ENCODE assay signal across 27 cellular contexts in the genomic region with DNA sequence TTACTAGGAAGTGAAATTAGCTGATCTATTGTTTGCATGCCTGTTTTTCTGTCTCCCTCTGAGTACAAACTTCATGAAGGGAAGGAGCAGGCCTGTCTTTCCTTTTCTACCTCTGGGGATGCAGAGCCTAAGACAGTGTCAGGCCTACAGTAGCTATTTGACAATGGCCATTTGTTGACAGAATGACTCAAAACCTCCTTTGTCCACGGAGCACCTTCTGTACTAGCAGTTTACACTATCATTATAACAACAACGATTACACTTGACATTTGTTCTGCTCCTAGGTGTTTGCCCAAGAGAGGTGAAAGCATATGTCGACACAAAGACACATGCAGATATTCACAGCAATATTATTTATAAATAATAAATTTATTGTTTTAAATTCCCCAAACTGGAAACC.
"Had no signal": no experiment of that assay in that cellular context is flagged by ENCODE, and none has a peak within 500 bp of the region (broad histone marks: within the 10 kb centered on the region; RNA-seq: fewer than 3 reads in every experiment).

No MANE protein-coding gene starts in this region.

- H3K79me2 ChIP-seq: hepatocyte, parathyroid adenoma had no signal

- DNase-seq: colonic mucosa; dermis blood vessel endothelial cell; effector memory CD4-positive, alpha-beta T cell; foreskin keratinocyte; heart left ventricle; kidney; mesendoderm; midbrain; naive thymus-derived CD4-positive, alpha-beta T cell; stimulated activated CD4-positive, alpha-beta T cell treated with anti-CD3 and anti-CD28 coated beads, Interleukin-2, amount 100 ng/mL, for 24 hours; stimulated activated CD4-positive, alpha-beta T cell treated with anti-CD3 and anti-CD28 coated beads, Interleukin-4, amount 100 ng/mL, for 24 hours; stimulated activated naive CD8-positive, alpha-beta T cell treated with anti-CD3 and anti-CD28 coated beads, Interleukin-15, Interleukin-2, amounts not matched to agents 100 U/mL and 50 U/mL, for 24 hours; substantia nigra; testis; tibial artery had no signal

- H3K36me3 Mint-ChIP-seq: naive thymus-derived CD4-positive, alpha-beta T cell; neural progenitor cell; type B pancreatic cell had no signal

- H3K27ac ChIP-seq: colonic mucosa, esophagus muscularis mucosa, foreskin keratinocyte, gastroesophageal sphincter, hepatocyte, neural progenitor cell, parathyroid adenoma, testis, tibial artery had no signal

- H3K4me3 ChIP-seq: colonic mucosa, esophagus muscularis mucosa, gastroesophageal sphincter, heart left ventricle, hepatocyte, neural progenitor cell, testis, tibial artery had no signal

- FAIRE-seq: endothelial cell of umbilical vein, kidney had no signal

- ATAC-seq: foreskin keratinocyte; gastroesophageal sphincter; heart left ventricle; left lobe of liver; naive thymus-derived CD4-positive, alpha-beta T cell; sciatic nerve; stimulated activated effector memory CD8-positive, alpha-beta T cell treated with anti-CD3 and anti-CD28 coated beads, Interleukin-12 subunit alpha, Interleukin-12 subunit beta, amount 100 ng/mL, for 72 hours; stimulated activated naive CD8-positive, alpha-beta T cell treated with anti-CD3 and anti-CD28 coated beads, Interleukin-15, Interleukin-2, amounts not matched to agents 100 U/mL and 50 U/mL, for 24 hours had no signal

- H2AFZ ChIP-seq: hepatocyte, neural progenitor cell had no signal

- H3K9me3 Mint-ChIP-seq: nephron, type B pancreatic cell had no signal

- H3K27me3 ChIP-seq: colonic mucosa, heart left ventricle, hepatocyte, testis had no signal

- H3K27ac Mint-ChIP-seq: naive thymus-derived CD4-positive, alpha-beta T cell; nephron; progenitor cell of endocrine pancreas; stimulated activated effector memory CD8-positive, alpha-beta T cell treated with anti-CD3 and anti-CD28 coated beads, Interleukin-12 subunit alpha, Interleukin-12 subunit beta, amount 100 ng/mL, for 72 hours; type B pancreatic cell had no signal

- H3K4me2 ChIP-seq: hepatocyte, neural progenitor cell had no signal

- H3K36me3 ChIP-seq: colonic mucosa, esophagus muscularis mucosa, gastroesophageal sphincter, heart left ventricle, neural progenitor cell, tibial artery had no signal

- H3K4me1 ChIP-seq: colonic mucosa, gastroesophageal sphincter, neural progenitor cell had no signal

- H3K4me3 Mint-ChIP-seq: naive thymus-derived CD4-positive, alpha-beta T cell; nephron; neural progenitor cell; stimulated activated effector memory CD8-positive, alpha-beta T cell treated with anti-CD3 and anti-CD28 coated beads, Interleukin-12 subunit alpha, Interleukin-12 subunit beta, amount 100 ng/mL, for 72 hours; type B pancreatic cell had no signal

- H3K9ac ChIP-seq: neural progenitor cell, parathyroid adenoma had no signal

- H3K9me3 ChIP-seq: colonic mucosa, testis, tibial artery had no signal

- H3K4me1 Mint-ChIP-seq: naive thymus-derived CD4-positive, alpha-beta T cell; nephron; stimulated activated effector memory CD8-positive, alpha-beta T cell treated with anti-CD3 and anti-CD28 coated beads, Interleukin-12 subunit alpha, Interleukin-12 subunit beta, amount 100 ng/mL, for 72 hours had no signal
